In the genomic region with DNA sequence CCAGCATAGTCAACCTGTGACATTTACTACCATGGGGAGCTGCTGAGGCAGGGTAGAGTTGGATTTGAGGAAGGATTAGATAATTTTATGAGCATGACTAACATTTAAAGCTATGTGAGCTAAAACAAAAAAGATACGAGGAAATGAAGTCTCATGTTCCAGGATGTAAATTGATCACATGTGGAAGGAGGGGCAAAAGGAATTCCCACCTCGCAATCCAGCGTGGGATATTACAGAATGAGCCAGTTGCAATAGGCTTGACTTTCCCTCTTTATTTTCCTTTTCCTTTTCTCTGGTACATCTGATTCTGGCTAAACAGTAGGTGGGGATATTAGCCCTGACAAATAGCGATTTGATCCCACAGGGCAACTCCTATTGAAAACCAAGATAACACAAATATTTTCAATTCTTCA, we compare ENCODE assay signal across 14 cellular contexts.
DNase-seq lines count a peak whose midpoint lies in the region; ATAC-seq and TF ChIP-seq lines count a peak whose summit lies in the region.
"Had no signal": no experiment of that assay in that cellular context is flagged by ENCODE, and none has a peak within 500 bp of the region (broad histone marks: within the 10 kb centered on the region; RNA-seq: fewer than 3 reads in every experiment).

No MANE protein-coding gene starts in this region.

- no peak overlapping the region for H3K4me3 Mint-ChIP-seq in activated CD4-positive, alpha-beta T cell treated with anti-CD3 and anti-CD28 coated beads for 36 hours

- peaks cover 3% of the 10 kb centered on the region for H3K9me3 Mint-ChIP-seq in activated CD4-positive, alpha-beta T cell treated with anti-CD3 and anti-CD28 coated beads for 36 hours (ENCODE audit: low read depth)

- H3K27ac Mint-ChIP-seq in activated CD4-positive, alpha-beta T cell treated with anti-CD3 and anti-CD28 coated beads for 36 hours: no peak overlapping the region

- no peaks in the 10 kb centered on the region for H3K27me3 ChIP-seq in A673 (replicated peaks; ENCODE audit: insufficient read depth, low read depth, low read length, poor library complexity)
- H3K27me3 ChIP-seq in adipocyte (replicated peaks; ENCODE audit: control insufficient read depth, insufficient read depth, low read length): no peaks in the 10 kb centered on the region
- peaks cover 0 to 3% (median 0%) of the 10 kb centered on the region in 3 donors for H3K27me3 ChIP-seq in gastrocnemius medialis
- H3K27me3 ChIP-seq: pancreas had no signal

- H3K36me3 Mint-ChIP-seq in activated CD4-positive, alpha-beta T cell treated with anti-CD3 and anti-CD28 coated beads for 36 hours (ENCODE audit: low read depth): no peaks in the 10 kb centered on the region

- peak overlapping the region; percentile 31 for H3K9ac ChIP-seq in adipocyte (ENCODE audit: low read length)

- H3K4me3 ChIP-seq in A673 (ENCODE audit: low read depth, low read length, poor library complexity, severe bottlenecking) (no peak overlapping the region), adipocyte (ENCODE audit: low read length) (peak overlapping the region; percentile 25), gastrocnemius medialis (no peak overlapping the region)
- H3K4me3 ChIP-seq: pancreas had no signal

- BruUV-seq in A673 (replicated peaks; lab: Mats Ljungman, UMichigan): no TSS peak

- TF ChIP-seq CTCF in A673 (conservative IDR thresholded peaks at IDR 0.05; ENCODE audit: low read depth, low read length): 0 out of 2 replicates have a peak, but pooled peaks have one; percentile 20
- no peak for TF ChIP-seq CTCF in gastrocnemius medialis (IDR thresholded peaks at IDR 0.05 in 4 of 5, conservative IDR thresholded peaks at IDR 0.05 in 1 of 5)

- POLR2A ChIA-PET in A673 (lab: Charles Lee; ENCODE audit: low non-redundant PET): no interaction called here
- POLR2A ChIA-PET in HEK293T (lab: Yijun Ruan, JAX): no interaction called here
- POLR2A ChIA-PET in activated CD4-positive, alpha-beta T cell treated with anti-CD3 and anti-CD28 coated beads for 36 hours (lab: Charles Lee): no interaction called here

- H3K27ac ChIP-seq in A673 (ENCODE audit: low read depth, low read length, poor library complexity, severe bottlenecking) (no peak overlapping the region), gastrocnemius medialis (no peak overlapping the region)
- H3K27ac ChIP-seq: C4-2B, pancreas had no signal

- no peaks in the 10 kb centered on the region for H3K36me3 ChIP-seq in A673 (ENCODE audit: insufficient read depth, low read length, poor library complexity, severe bottlenecking)
- H3K36me3 ChIP-seq in adipocyte (ENCODE audit: control insufficient read depth, insufficient read depth, low read length, severe bottlenecking): no peaks in the 10 kb centered on the region
- no peaks in the 10 kb centered on the region for H3K36me3 ChIP-seq in gastrocnemius medialis
- H3K36me3 ChIP-seq: pancreas had no signal

- peaks cover 2% of the 10 kb centered on the region for H3K4me1 Mint-ChIP-seq in activated CD4-positive, alpha-beta T cell treated with anti-CD3 and anti-CD28 coated beads for 36 hours

- in situ Hi-C loops in gastrocnemius medialis (cut with MboI; ENCODE audit: low sequenced_read_pairs in 4 of 4): loop anchor here in 2 of 4 donors (25.0 kb wide), 2 partner anchors 378 to 478 kb away; no protein-coding TSS in a partner anchor

- intact Hi-C loops in A673 (cut with micrococcal nuclease; ENCODE audit: unreplicated experiment) (loop anchor here (5.0 kb wide), 3 partner anchors 58 to 302 kb away; a partner anchor contains a TSS), gastrocnemius medialis (cut with DNase I; ENCODE audit: low total_unique reads) (no loop called here)
- intact Hi-C loops in activated CD4-positive, alpha-beta T cell treated with anti-CD3 and anti-CD28 coated beads for 36 hours (cut with DNase I, micrococcal nuclease): loop anchor here in 1 of 2 experiments (10.0 kb wide), 1 partner anchor 215 kb away; a partner anchor contains a TSS

- peaks cover 26% of the 10 kb centered on the region for H3K27me3 Mint-ChIP-seq in activated CD4-positive, alpha-beta T cell treated with anti-CD3 and anti-CD28 coated beads for 36 hours

- H3K4me1 ChIP-seq in A673 (ENCODE audit: insufficient read depth, low read length, poor library complexity, severe bottlenecking) (peaks cover 32% of the 10 kb centered on the region), adipocyte (ENCODE audit: control insufficient read depth, insufficient read depth, low read length) (peaks cover 25% of the 10 kb centered on the region), gastrocnemius medialis (no peaks in the 10 kb centered on the region)
- H3K4me1 ChIP-seq: pancreas had no signal

- ATAC-seq in GM21717 (IDR thresholded peaks at IDR 0.05; ENCODE audit: unreplicated experiment) (no peak), GM18517 (IDR thresholded peaks at IDR 0.05; ENCODE audit: unreplicated experiment) (no peak), gastrocnemius medialis (no peak)
- no peak for ATAC-seq in activated CD4-positive, alpha-beta T cell treated with anti-CD3 and anti-CD28 coated beads for 36 hours
- ATAC-seq: pancreas had no signal

- H3K9me3 ChIP-seq in A673 (ENCODE audit: low read depth, low read length, poor library complexity, severe bottlenecking): peaks cover 10% of the 10 kb centered on the region
- H3K9me3 ChIP-seq in adipocyte (ENCODE audit: control insufficient read depth, low read length): no peaks in the 10 kb centered on the region
- H3K9me3 ChIP-seq in gastrocnemius medialis: no peaks in the 10 kb centered on the region
- H3K9me3 ChIP-seq: pancreas had no signal

- CTCF ChIA-PET in A673 (lab: Charles Lee): interaction anchor here (1.1 kb wide), 1 partner anchor 53 kb away, joined by 3 read pairs; no protein-coding TSS in a partner anchor
- CTCF ChIA-PET in HEK293T (lab: Yijun Ruan, JAX): interaction anchor here (0.7 kb wide), 1 partner anchor 191 kb away, joined by 4 read pairs; no protein-coding TSS in a partner anchor
- CTCF ChIA-PET in activated CD4-positive, alpha-beta T cell treated with anti-CD3 and anti-CD28 coated beads for 36 hours (lab: Charles Lee): no interaction called here

- TF ChIP-seq POLR2A in gastrocnemius medialis (IDR thresholded peaks at IDR 0.05): no peak

- DNase-seq in A673 (ENCODE audit: low spot score) (peak; percentile 62), HEK293T (ENCODE audit: extremely low spot score) (no peak), adipocyte (ENCODE audit: low read depth) (peak; percentile 63), glomerular visceral epithelial cell (ENCODE audit: extremely low spot score) (peak; percentile 62), gastrocnemius medialis (no peak)
- no peak for DNase-seq in activated CD4-positive, alpha-beta T cell treated with anti-CD3 and anti-CD28 coated beads for 36 hours
- DNase-seq: activated CD4-positive, CD25-positive, alpha-beta regulatory T cell treated with anti-CD3 and anti-CD28 coated beads, Interleukin-2, amount 50 U/mL, for 72 hours; activated gamma-delta T cell treated with Interleukin-2 at 50 U/mL for 16 hours; effector memory CD4-positive, alpha-beta T cell; kidney; pancreas had no signal

TF ChIP-seq in HEK293T, 16 proteins besides CTCF, POLR2A, EP300 and RAD21:
- no peak for TF ChIP-seq ELF4 (IDR thresholded peaks at IDR 0.05)
- peak; percentile 34; the same call in 1 of the 2 replicates for TF ChIP-seq L3MBTL2 (conservative IDR thresholded peaks at IDR 0.05)
TF ChIP-seq in HEK293T: peak in this region for 1.

Comparison
In these comparisons a context has a peak if more than half of its experiments do, and no peak if none do; other contexts are left out.
1. DNase-seq: peak in A673 (single experiment), adipocyte (single experiment) and glomerular visceral epithelial cell (single experiment); none in HEK293T (single experiment), gastrocnemius medialis (0 of 2) and activated CD4-positive, alpha-beta T cell treated with anti-CD3 and anti-CD28 coated beads for 36 hours (single experiment).